Comparison of ENCODE assay signal across 16 cellular contexts in the genomic region with DNA sequence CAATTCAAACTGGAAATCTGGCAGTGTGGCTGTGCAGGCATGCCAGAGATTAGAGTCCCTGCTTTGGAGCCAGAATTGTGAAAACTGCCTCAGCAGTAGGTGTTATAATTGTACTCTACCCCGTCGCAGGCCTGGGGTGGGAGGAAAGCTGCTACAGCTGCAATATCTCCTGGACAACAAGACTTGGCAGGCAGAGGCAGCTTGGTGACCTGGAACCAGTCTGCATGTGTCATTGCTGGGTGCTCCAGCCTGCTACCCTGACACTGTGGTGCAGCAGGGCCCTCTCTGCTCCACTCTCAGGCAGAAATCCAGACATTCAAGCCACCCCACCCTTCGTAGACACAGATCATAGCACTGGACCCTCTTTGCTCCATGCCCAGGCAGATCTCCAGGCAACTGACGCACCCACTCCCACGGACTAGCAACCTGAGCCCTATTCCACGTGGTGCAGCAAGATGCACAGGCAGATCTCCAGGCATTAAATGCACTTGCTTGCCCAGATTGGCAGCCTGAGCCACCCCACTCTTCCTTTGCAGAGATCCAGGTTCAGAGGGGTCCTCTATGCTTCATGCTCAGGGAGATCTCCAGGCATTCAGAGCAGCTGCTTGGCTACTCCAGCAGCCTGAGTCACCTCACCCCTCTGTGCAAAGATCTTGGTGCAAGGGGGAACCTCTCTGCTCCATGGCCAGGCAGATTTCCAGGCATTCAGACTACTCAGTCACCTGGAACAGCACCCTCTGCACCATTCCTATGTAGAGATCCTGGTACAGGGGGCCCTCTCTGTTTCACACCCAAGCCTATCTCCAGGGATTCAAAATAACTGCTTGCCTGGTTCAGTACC.
DNase-seq lines count a peak whose midpoint lies in the region; ATAC-seq lines count a peak whose summit lies in the region.
"Had no signal": no experiment of that assay in that cellular context is flagged by ENCODE, and none has a peak within 500 bp of the region (broad histone marks: within the 10 kb centered on the region; RNA-seq: fewer than 3 reads in every experiment).

No MANE protein-coding gene starts in this region.

- DNase-seq in G401 (ENCODE audit: low spot score) (peak; percentile 56), head of caudate nucleus (peak in 32 of 42 donors; percentile 2 to 72 (median 32)), occipital lobe (lab: John Stamatoyannopoulos, UW) (peak; percentile 49), GDM1 (lab: John Stamatoyannopoulos, UW) (no peak), NCI-H2196 (lab: John Stamatoyannopoulos, UW; ENCODE audit: unreplicated experiment) (no peak), ureter (ENCODE audit: low spot score) (no peak)
- no peak for DNase-seq in activated naive CD8-positive, alpha-beta T cell treated with anti-CD3 and anti-CD28 coated beads, Interleukin-2, amount 50 U/mL, for 24 hours
- DNase-seq: activated gamma-delta T cell treated with Interleukin-2 at 50 U/mL for 16 hours; central memory CD4-positive, alpha-beta T cell; erythroblast; NCI-H1417 treated with DMSO at 0.1 percent for 48 hours; NCI-H526; stimulated activated CD4-positive, alpha-beta T cell treated with anti-CD3 and anti-CD28 coated beads, Interleukin-4, amount 100 ng/mL, for 4 hours; stimulated activated naive B cell treated with anti-CD40 and anti-IgM and Interleukin-4, amounts not matched to agents 10 μg/mL and 1 μg/mL and 100 μg/mL, for 72 hours had no signal

- in situ Hi-C loops in G401 (cut with HindIII; ENCODE audit: low sequenced_read_pairs): no loop called here

- peak; percentile 43 for ATAC-seq in activated naive CD8-positive, alpha-beta T cell treated with anti-CD3 and anti-CD28 coated beads, Interleukin-2, amount 50 U/mL, for 24 hours
- ATAC-seq in HG02571 (IDR thresholded peaks at IDR 0.05; ENCODE audit: unreplicated experiment): no peak
- ATAC-seq: stimulated activated naive B cell treated with anti-CD40 and anti-IgM and Interleukin-4, amounts not matched to agents 10 μg/mL and 1 μg/mL and 100 μg/mL, for 72 hours had no signal

- no peaks in the 10 kb centered on the region for H3K4me1 Mint-ChIP-seq in activated naive CD8-positive, alpha-beta T cell treated with anti-CD3 and anti-CD28 coated beads, Interleukin-2, amount 50 U/mL, for 24 hours

- intact Hi-C loops in head of caudate nucleus (cut with DNase I): no loop called here

- H3K4me3 Mint-ChIP-seq in activated naive CD8-positive, alpha-beta T cell treated with anti-CD3 and anti-CD28 coated beads, Interleukin-2, amount 50 U/mL, for 24 hours: no peak overlapping the region
- H3K4me3 Mint-ChIP-seq: IgD-negative memory B cell; stimulated activated naive B cell treated with anti-CD40 and anti-IgM and Interleukin-4, amounts not matched to agents 10 μg/mL and 1 μg/mL and 100 μg/mL, for 72 hours had no signal

- H3K27me3 Mint-ChIP-seq in activated naive CD8-positive, alpha-beta T cell treated with anti-CD3 and anti-CD28 coated beads, Interleukin-2, amount 50 U/mL, for 24 hours: no peaks in the 10 kb centered on the region
- H3K27me3 Mint-ChIP-seq: IgD-negative memory B cell; stimulated activated naive B cell treated with anti-CD40 and anti-IgM and Interleukin-4, amounts not matched to agents 10 μg/mL and 1 μg/mL and 100 μg/mL, for 72 hours had no signal

- H3K27ac Mint-ChIP-seq in activated naive CD8-positive, alpha-beta T cell treated with anti-CD3 and anti-CD28 coated beads, Interleukin-2, amount 50 U/mL, for 24 hours: no peak overlapping the region
- H3K27ac Mint-ChIP-seq: stimulated activated naive B cell treated with anti-CD40 and anti-IgM and Interleukin-4, amounts not matched to agents 10 μg/mL and 1 μg/mL and 100 μg/mL, for 72 hours had no signal

- peaks cover 38% of the 10 kb centered on the region for H3K36me3 Mint-ChIP-seq in activated naive CD8-positive, alpha-beta T cell treated with anti-CD3 and anti-CD28 coated beads, Interleukin-2, amount 50 U/mL, for 24 hours (ENCODE audit: low read depth)

- H3K9me3 Mint-ChIP-seq in activated naive CD8-positive, alpha-beta T cell treated with anti-CD3 and anti-CD28 coated beads, Interleukin-2, amount 50 U/mL, for 24 hours: peaks cover 11% of the 10 kb centered on the region

Comparison
In these comparisons a context has a peak if more than half of its experiments do, and no peak if none do; other contexts are left out.
1. DNase-seq: peak in G401 (single experiment), head of caudate nucleus (32 of 42) and occipital lobe (single experiment); none in activated naive CD8-positive, alpha-beta T cell treated with anti-CD3 and anti-CD28 coated beads, Interleukin-2, amount 50 U/mL, for 24 hours (single experiment), GDM1 (single experiment), NCI-H2196 (single experiment) and ureter (single experiment).